8 cellular contexts compared by ENCODE assay signal in genomic region chr17:68087131-68087623, GRCh38. TPM values are rescaled to one million over a fixed set of nuclear protein-coding genes. Genes with fewer than 3 reads are reported as not detected.
DNase-seq lines count a peak whose midpoint lies in the region; ATAC-seq and TF ChIP-seq lines count a peak whose summit lies in the region.
"Not testable (repeated sequence)": the region's sequence is repeated elsewhere in the genome, so short reads cannot be mapped to it uniquely, and the experiment has no call there.

No MANE protein-coding gene starts in this region.

- not testable (repeated sequence) for H3K27me3 Mint-ChIP-seq in CD14-positive monocyte (ENCODE audit: low read depth in 3 of 3); activated naive CD8-positive, alpha-beta T cell treated with anti-CD3 and anti-CD28 coated beads, Interleukin-2, amount 50 U/mL, for 24 hours; natural killer cell treated with Interleukin-12 subunit alpha and Interleukin-12 subunit beta and Interleukin-15 and Interleukin-18, amount 100 ng/mL, for 72 hours

- peak overlapping the region; percentile 63 for H3K4me3 ChIP-seq in SK-N-MC

- not testable (repeated sequence) for H3K36me3 Mint-ChIP-seq in CD14-positive monocyte; activated naive CD8-positive, alpha-beta T cell treated with anti-CD3 and anti-CD28 coated beads, Interleukin-2, amount 50 U/mL, for 24 hours (ENCODE audit: low read depth); natural killer cell treated with Interleukin-12 subunit alpha and Interleukin-12 subunit beta and Interleukin-15 and Interleukin-18, amount 100 ng/mL, for 72 hours

- not testable (repeated sequence) for H3K9me3 ChIP-seq in SK-N-MC (ENCODE audit: low read depth, low read length)

- DNase-seq in CD14-positive monocyte (ENCODE audit: low spot score); SK-N-MC (ENCODE audit: low read depth, low spot score); natural killer cell treated with Interleukin-12 subunit alpha and Interleukin-12 subunit beta and Interleukin-15 and Interleukin-18, amount 100 ng/mL, for 72 hours (ENCODE audit: low spot score): not testable (repeated sequence)
- peak; percentile 73 for DNase-seq in activated CD8-positive, alpha-beta memory T cell treated with anti-CD3 and anti-CD28 coated beads for 24 hours
- peak; percentile 34 for DNase-seq in activated naive CD8-positive, alpha-beta T cell treated with anti-CD3 and anti-CD28 coated beads, Interleukin-2, amount 50 U/mL, for 24 hours

- not testable (repeated sequence) for H3K9me3 Mint-ChIP-seq in CD14-positive monocyte; activated naive CD8-positive, alpha-beta T cell treated with anti-CD3 and anti-CD28 coated beads, Interleukin-2, amount 50 U/mL, for 24 hours; natural killer cell treated with Interleukin-12 subunit alpha and Interleukin-12 subunit beta and Interleukin-15 and Interleukin-18, amount 100 ng/mL, for 72 hours

- H3K36me3 ChIP-seq in SK-N-MC (ENCODE audit: insufficient read depth, low read length) = not testable (repeated sequence)

- intact Hi-C loops in CD14-positive monocyte (cut with micrococcal nuclease) = not testable (repeated sequence)

- ATAC-seq in GM18870 (IDR thresholded peaks at IDR 0.05; ENCODE audit: unreplicated experiment) (peak; percentile 60), GM21825 (IDR thresholded peaks at IDR 0.05; ENCODE audit: unreplicated experiment) (peak; percentile 65), HG03460 (IDR thresholded peaks at IDR 0.05; ENCODE audit: unreplicated experiment) (peak; percentile 65)
- peak; percentile 60 for ATAC-seq in activated naive CD8-positive, alpha-beta T cell treated with anti-CD3 and anti-CD28 coated beads, Interleukin-2, amount 50 U/mL, for 24 hours
- peak; percentile 71 to 78 for ATAC-seq in natural killer cell treated with Interleukin-12 subunit alpha and Interleukin-12 subunit beta and Interleukin-15 and Interleukin-18, amount 100 ng/mL, for 72 hours

- peak overlapping the region; percentile 89 for H3K27ac ChIP-seq in SK-N-MC

- H3K4me3 Mint-ChIP-seq in CD14-positive monocyte = peak overlapping the region; percentile 16 to 85
- peak overlapping the region; percentile 59 for H3K4me3 Mint-ChIP-seq in activated naive CD8-positive, alpha-beta T cell treated with anti-CD3 and anti-CD28 coated beads, Interleukin-2, amount 50 U/mL, for 24 hours
- peak overlapping the region; percentile 81 for H3K4me3 Mint-ChIP-seq in natural killer cell treated with Interleukin-12 subunit alpha and Interleukin-12 subunit beta and Interleukin-15 and Interleukin-18, amount 100 ng/mL, for 72 hours

- TF ChIP-seq CTCF in CD14-positive monocyte (IDR thresholded peaks at IDR 0.05) = not testable (repeated sequence)

- H3K27ac Mint-ChIP-seq in CD14-positive monocyte = peak overlapping the region in 5 of 7 donors; percentile 37 to 83 (median 42)
- H3K27ac Mint-ChIP-seq in activated naive CD8-positive, alpha-beta T cell treated with anti-CD3 and anti-CD28 coated beads, Interleukin-2, amount 50 U/mL, for 24 hours = peak overlapping the region; percentile 71
- H3K27ac Mint-ChIP-seq in natural killer cell treated with Interleukin-12 subunit alpha and Interleukin-12 subunit beta and Interleukin-15 and Interleukin-18, amount 100 ng/mL, for 72 hours = peak overlapping the region; percentile 78 to 81

- H3K4me1 Mint-ChIP-seq in CD14-positive monocyte = peaks cover 46% of the 10 kb centered on the region
- H3K4me1 Mint-ChIP-seq in activated naive CD8-positive, alpha-beta T cell treated with anti-CD3 and anti-CD28 coated beads, Interleukin-2, amount 50 U/mL, for 24 hours = peaks cover 40% of the 10 kb centered on the region
- peaks cover 29 to 41% of the 10 kb centered on the region in 2 donors for H3K4me1 Mint-ChIP-seq in natural killer cell treated with Interleukin-12 subunit alpha and Interleukin-12 subunit beta and Interleukin-15 and Interleukin-18, amount 100 ng/mL, for 72 hours (ENCODE audit: low read depth in 2 of 2)

- H3K9ac ChIP-seq in SK-N-MC (ENCODE audit: insufficient read length) = not testable (repeated sequence)

RNA-seq across cellular contexts. Expression of gene KPNA2, which starts 51.6 kb away (rescaled TPM):
- polyA plus RNA-seq in CD14-positive monocyte = 10 to 100 TPM; 23.2 TPM
- total RNA-seq in natural killer cell treated with Interleukin-12 subunit alpha and Interleukin-12 subunit beta and Interleukin-15 and Interleukin-18, amount 100 ng/mL, for 72 hours = 100 to 1,000 TPM; 172 to 218 TPM
